Comparison of ENCODE assay signal across 12 cellular contexts in genomic region chr19:49687566-49688316, GRCh38. TPM values are rescaled to one million over a fixed set of nuclear protein-coding genes. Genes with fewer than 3 reads are reported as not detected.
DNase-seq lines count a peak whose midpoint lies in the region; ATAC-seq and TF ChIP-seq lines count a peak whose summit lies in the region.
"Had no signal": no experiment of that assay in that cellular context is flagged by ENCODE, and none has a peak within 500 bp of the region (broad histone marks: within the 10 kb centered on the region; RNA-seq: fewer than 3 reads in every experiment).

No MANE protein-coding gene starts in this region.

- no peak overlapping the region for H3K4me2 ChIP-seq in OCI-LY3 (ENCODE audit: low read length)

- no peak overlapping the region for H3K4me3 Mint-ChIP-seq in activated T-cell treated with anti-CD3 and anti-CD28 coated beads, Interleukin-2, amount 50 U/mL, for 24 hours
- H3K4me3 Mint-ChIP-seq in glutamatergic neuron (ENCODE audit: unreplicated experiment) = peak overlapping the region; percentile 36
- no peak overlapping the region for H3K4me3 Mint-ChIP-seq in activated CD8-positive, alpha-beta memory T cell treated with anti-CD3 and anti-CD28 coated beads, Interleukin-2, amount 10 ng/mL, durations not matched to agents 7 days and 5 days

- no peak for DNase-seq in activated T-cell treated with anti-CD3 and anti-CD28 coated beads, Interleukin-2, amount 50 U/mL, for 24 hours
- DNase-seq in activated T-cell treated with anti-CD3 and anti-CD28 coated beads for 4 hours (no peak), glutamatergic neuron (no peak), suprapubic skin (ENCODE audit: low spot score in 2 of 2) (peak in 1 of 2 donors; percentile 72), NCI-H345 treated with DMSO at 0.1 percent for 48 hours (lab: John Stamatoyannopoulos, UW; ENCODE audit: unreplicated experiment) (no peak), HAP-1 (ENCODE audit: low spot score in 2 of 2) (no peak)
- no peak for DNase-seq in activated CD8-positive, alpha-beta memory T cell treated with anti-CD3 and anti-CD28 coated beads, Interleukin-2, amount 10 ng/mL, durations not matched to agents 7 days and 5 days
- DNase-seq: activated gamma-delta T cell; NCI-H1930; stimulated activated CD4-positive, alpha-beta T cell treated with anti-CD3 and anti-CD28 coated beads, Interleukin-4, amount 100 ng/mL, for 24 hours had no signal

- TF ChIP-seq EP300 in suprapubic skin (IDR thresholded peaks at IDR 0.05) = no peak

- CTCF ChIA-PET in activated CD8-positive, alpha-beta memory T cell treated with anti-CD3 and anti-CD28 coated beads, Interleukin-2, amount 10 ng/mL, durations not matched to agents 7 days and 5 days (lab: Charles Lee) = interaction anchor here (0.5 to 1.2 kb wide), 2 partner anchors 8 to 65 kb away, joined by 3 read pairs; no protein-coding TSS in a partner anchor

- H3K4me1 Mint-ChIP-seq in activated T-cell treated with anti-CD3 and anti-CD28 coated beads, Interleukin-2, amount 50 U/mL, for 24 hours (ENCODE audit: low read depth) = peaks cover 41% of the 10 kb centered on the region
- peaks cover 10% of the 10 kb centered on the region for H3K4me1 Mint-ChIP-seq in glutamatergic neuron (ENCODE audit: low read depth, unreplicated experiment)
- peaks cover 21% of the 10 kb centered on the region for H3K4me1 Mint-ChIP-seq in activated CD8-positive, alpha-beta memory T cell treated with anti-CD3 and anti-CD28 coated beads, Interleukin-2, amount 10 ng/mL, durations not matched to agents 7 days and 5 days

- in situ Hi-C loops in HAP-1 (cut with MboI; ENCODE audit: low sequenced_read_pairs) = no loop called here

- peaks cover 21% of the 10 kb centered on the region for H3K4me1 ChIP-seq in OCI-LY3 (ENCODE audit: low read length)
- H3K4me1 ChIP-seq in suprapubic skin = peaks cover 27% of the 10 kb centered on the region
- H3K4me1 ChIP-seq in HAP-1 = no peaks in the 10 kb centered on the region

- H3K27ac Mint-ChIP-seq in activated T-cell treated with anti-CD3 and anti-CD28 coated beads, Interleukin-2, amount 50 U/mL, for 24 hours = peak overlapping the region; percentile 66
- H3K27ac Mint-ChIP-seq in glutamatergic neuron (ENCODE audit: unreplicated experiment) = peak overlapping the region; percentile 67
- H3K27ac Mint-ChIP-seq in activated CD8-positive, alpha-beta memory T cell treated with anti-CD3 and anti-CD28 coated beads, Interleukin-2, amount 10 ng/mL, durations not matched to agents 7 days and 5 days = no peak overlapping the region

- no peak for ATAC-seq in activated CD8-positive, alpha-beta memory T cell treated with anti-CD3 and anti-CD28 coated beads, Interleukin-2, amount 10 ng/mL, durations not matched to agents 7 days and 5 days
- ATAC-seq: pancreas had no signal

- H3K27me3 Mint-ChIP-seq in activated T-cell treated with anti-CD3 and anti-CD28 coated beads, Interleukin-2, amount 50 U/mL, for 24 hours = peaks cover 16% of the 10 kb centered on the region
- peaks cover 20% of the 10 kb centered on the region for H3K27me3 Mint-ChIP-seq in glutamatergic neuron (ENCODE audit: unreplicated experiment)
- H3K27me3 Mint-ChIP-seq in activated CD8-positive, alpha-beta memory T cell treated with anti-CD3 and anti-CD28 coated beads, Interleukin-2, amount 10 ng/mL, durations not matched to agents 7 days and 5 days = peaks cover 22% of the 10 kb centered on the region

- H3K27me3 ChIP-seq in OCI-LY3 (ENCODE audit: low read depth, low read length) = no peaks in the 10 kb centered on the region
- H3K27me3 ChIP-seq in suprapubic skin = no peaks in the 10 kb centered on the region
- no peaks in the 10 kb centered on the region for H3K27me3 ChIP-seq in HAP-1 (ENCODE audit: low read depth)
- H3K27me3 ChIP-seq: pancreas had no signal

- peaks cover 65% of the 10 kb centered on the region for H4K20me1 ChIP-seq in OCI-LY3 (ENCODE audit: insufficient read depth, low read length)

- 70% methylated on average over 23 of the region's 26 CpGs for WGBS in suprapubic skin

- no peak overlapping the region for H3K9ac ChIP-seq in OCI-LY3 (ENCODE audit: low read length)

- no peak overlapping the region for H3K4me3 ChIP-seq in OCI-LY3 (ENCODE audit: low read length)
- peak overlapping the region; percentile 7 for H3K4me3 ChIP-seq in suprapubic skin
- H3K4me3 ChIP-seq in HAP-1 = no peak overlapping the region
- H3K4me3 ChIP-seq: pancreas had no signal

- no peaks in the 10 kb centered on the region for H3K9me3 ChIP-seq in OCI-LY3 (ENCODE audit: insufficient read depth, low read length)
- no peaks in the 10 kb centered on the region for H3K9me3 ChIP-seq in suprapubic skin
- no peaks in the 10 kb centered on the region for H3K9me3 ChIP-seq in HAP-1
- H3K9me3 ChIP-seq: pancreas had no signal

- no peaks in the 10 kb centered on the region for H3K9me3 Mint-ChIP-seq in activated T-cell treated with anti-CD3 and anti-CD28 coated beads, Interleukin-2, amount 50 U/mL, for 24 hours
- peaks cover 17% of the 10 kb centered on the region for H3K9me3 Mint-ChIP-seq in glutamatergic neuron (ENCODE audit: unreplicated experiment)
- no peaks in the 10 kb centered on the region for H3K9me3 Mint-ChIP-seq in activated CD8-positive, alpha-beta memory T cell treated with anti-CD3 and anti-CD28 coated beads, Interleukin-2, amount 10 ng/mL, durations not matched to agents 7 days and 5 days (ENCODE audit: low read depth)

- peaks cover 30% of the 10 kb centered on the region for H3K79me2 ChIP-seq in OCI-LY3 (ENCODE audit: low read length)

- TF ChIP-seq CTCF in OCI-LY3 (IDR thresholded peaks at IDR 0.05; ENCODE audit: low read depth, low read length) (no peak), glutamatergic neuron (IDR thresholded peaks at IDR 0.05; ENCODE audit: partially characterized antibody, unreplicated experiment) (no peak), suprapubic skin (IDR thresholded peaks at IDR 0.05) (no peak)

- H3K36me3 ChIP-seq in OCI-LY3 (replicated peaks; ENCODE audit: low read depth, low read length) (peaks cover 75% of the 10 kb centered on the region), suprapubic skin (peaks cover 44% of the 10 kb centered on the region), HAP-1 (replicated peaks) (peaks cover 50% of the 10 kb centered on the region)

- TF ChIP-seq POLR2A in suprapubic skin (IDR thresholded peaks at IDR 0.05) = no peak

- peak overlapping the region; percentile 20; the same call in 1 of the 2 replicates for H3K27ac ChIP-seq in OCI-LY3 (ENCODE audit: low read length)
- peak overlapping the region; percentile 31 for H3K27ac ChIP-seq in suprapubic skin
- H3K27ac ChIP-seq: pancreas had no signal

- peaks cover 69% of the 10 kb centered on the region for H3K36me3 Mint-ChIP-seq in activated T-cell treated with anti-CD3 and anti-CD28 coated beads, Interleukin-2, amount 50 U/mL, for 24 hours (ENCODE audit: low read depth)
- no peaks in the 10 kb centered on the region for H3K36me3 Mint-ChIP-seq in glutamatergic neuron (ENCODE audit: unreplicated experiment)
- peaks cover 18% of the 10 kb centered on the region for H3K36me3 Mint-ChIP-seq in activated CD8-positive, alpha-beta memory T cell treated with anti-CD3 and anti-CD28 coated beads, Interleukin-2, amount 10 ng/mL, durations not matched to agents 7 days and 5 days

- H2AFZ ChIP-seq in OCI-LY3 (ENCODE audit: low read depth, low read length) = no peak overlapping the region

RNA-seq across cellular contexts. Expression of gene ADM5, which starts 1.7 kb away (rescaled TPM):
- total RNA-seq in glutamatergic neuron (ENCODE audit: unreplicated experiment) = 3.2 TPM
- total RNA-seq in suprapubic skin = 1 to 10 TPM; 1.8 to 7.6 (median 4.1) TPM
- 1 to 10 TPM; 2.7 to 3.5 TPM for total RNA-seq in activated CD8-positive, alpha-beta memory T cell treated with anti-CD3 and anti-CD28 coated beads, Interleukin-2, amount 10 ng/mL, durations not matched to agents 7 days and 5 days

RNA-seq across cellular contexts. Expression of gene CPT1C, which starts 3.2 kb away (rescaled TPM):
- total RNA-seq in glutamatergic neuron (ENCODE audit: unreplicated experiment) (133 TPM), suprapubic skin (1 to 10 TPM in 1 of 4 donors, under 1 TPM in 3; 0.57 to 1.2 (median 0.92) TPM)
- total RNA-seq in activated CD8-positive, alpha-beta memory T cell treated with anti-CD3 and anti-CD28 coated beads, Interleukin-2, amount 10 ng/mL, durations not matched to agents 7 days and 5 days = 1 to 10 TPM; 1.6 TPM

RNA-seq across cellular contexts. Expression of gene PRMT1, which starts 10.7 kb away (rescaled TPM):
- total RNA-seq in glutamatergic neuron (ENCODE audit: unreplicated experiment) (177 TPM), suprapubic skin (100 to 1,000 TPM; 101 to 142 (median 112) TPM)
- total RNA-seq in activated CD8-positive, alpha-beta memory T cell treated with anti-CD3 and anti-CD28 coated beads, Interleukin-2, amount 10 ng/mL, durations not matched to agents 7 days and 5 days = 100 to 1,000 TPM; 145 to 257 TPM

RNA-seq across cellular contexts. Expression of gene BCL2L12, which starts 22.0 kb away (rescaled TPM):
- total RNA-seq in glutamatergic neuron (ENCODE audit: unreplicated experiment) (7.5 TPM), suprapubic skin (10 to 100 TPM in 1 of 4 donors, 1 to 10 TPM in 3; 3.1 to 28.0 (median 7.5) TPM)
- 10 to 100 TPM; 90.6 to 94.5 TPM for total RNA-seq in activated CD8-positive, alpha-beta memory T cell treated with anti-CD3 and anti-CD28 coated beads, Interleukin-2, amount 10 ng/mL, durations not matched to agents 7 days and 5 days

RNA-seq across cellular contexts. Expression of gene IRF3, which starts 22.1 kb away (rescaled TPM):
- 40.1 TPM for total RNA-seq in glutamatergic neuron (ENCODE audit: unreplicated experiment)
- 100 to 1,000 TPM in 1 of 4 donors, 10 to 100 TPM in 3; 61.3 to 164 (median 81.0) TPM for total RNA-seq in suprapubic skin
- total RNA-seq in activated CD8-positive, alpha-beta memory T cell treated with anti-CD3 and anti-CD28 coated beads, Interleukin-2, amount 10 ng/mL, durations not matched to agents 7 days and 5 days = 100 to 1,000 TPM; 159 to 170 TPM

Comparison
In these comparisons a context has a peak if more than half of its experiments do, and no peak if none do; other contexts are left out.
1. RNA of gene CPT1C, which starts 3.2 kb away (total RNA-seq): 133 TPM in glutamatergic neuron (single experiment); 1.6 TPM in activated CD8-positive, alpha-beta memory T cell treated with anti-CD3 and anti-CD28 coated beads, Interleukin-2, amount 10 ng/mL, durations not matched to agents 7 days and 5 days and 0.57 to 1.2 TPM in suprapubic skin; every median in the first group is over 10 times any median in the second.